13 cellular contexts compared by ENCODE assay signal in the genomic region with DNA sequence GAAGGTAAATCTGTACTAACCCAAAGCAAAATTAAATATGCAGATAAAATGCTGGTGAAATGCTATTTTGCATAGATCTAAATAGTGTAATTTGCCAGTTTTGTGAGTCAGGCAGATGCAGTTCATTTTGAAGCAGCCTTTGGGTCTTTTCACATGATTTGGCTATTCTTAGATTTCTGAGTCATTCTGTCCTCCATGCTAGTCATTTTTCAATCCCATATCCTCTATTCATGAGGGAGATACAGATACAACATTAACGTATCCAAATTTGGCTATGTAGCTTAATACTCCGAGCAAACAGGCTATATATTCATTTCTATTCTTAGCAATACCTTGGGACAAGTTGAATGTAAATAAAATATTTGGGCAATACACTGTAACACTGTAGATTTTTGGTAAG.
DNase-seq lines count a peak whose midpoint lies in the region; ATAC-seq, FAIRE-seq and TF ChIP-seq lines count a peak whose summit lies in the region.
"Had no signal": no experiment of that assay in that cellular context is flagged by ENCODE, and none has a peak within 500 bp of the region (broad histone marks: within the 10 kb centered on the region; RNA-seq: fewer than 3 reads in every experiment).

No MANE protein-coding gene starts in this region.

- no peak overlapping the region for H3K9ac ChIP-seq in stomach smooth muscle (ENCODE audit: low read length in 2 of 2)

- no peaks in the 10 kb centered on the region for H3K36me3 ChIP-seq in stomach smooth muscle (ENCODE audit: control insufficient read depth in 2 of 2, insufficient read depth in 2 of 2, low read length in 2 of 2)
- H3K36me3 ChIP-seq in OCI-LY7 (ENCODE audit: insufficient read depth, low read length), result no peaks in the 10 kb centered on the region

- H3K27me3 Mint-ChIP-seq in activated CD4-positive, alpha-beta T cell treated with anti-CD3 and anti-CD28 coated beads for 36 hours, result no peaks in the 10 kb centered on the region

- DNase-seq in GM12891 (ENCODE audit: insufficient read length, low spot score) (no peak), SK-MEL-5 (ENCODE audit: low read depth, low spot score) (peak; percentile 24), fibroblast of gingiva (ENCODE audit: low read depth) (peak; percentile 47), SK-N-DZ (ENCODE audit: low spot score) (no peak), OCI-LY7 (ENCODE audit: low spot score) (no peak)
- DNase-seq in activated CD4-positive, alpha-beta T cell treated with anti-CD3 and anti-CD28 coated beads for 36 hours, result no peak
- DNase-seq: activated T-cell treated with anti-CD3 and anti-CD28 coated beads, Interleukin-2, amount 50 U/mL, for 4 hours; HFFc6; left cardiac atrium; NCI-H2171; RPMI8226 had no signal

- no peak for TF ChIP-seq POLR2A in GM12891 (IDR thresholded peaks at IDR 0.05; ENCODE audit: low read depth, low read length)

- no peaks in the 10 kb centered on the region for H3K36me3 Mint-ChIP-seq in activated CD4-positive, alpha-beta T cell treated with anti-CD3 and anti-CD28 coated beads for 36 hours (ENCODE audit: low read depth)

- FAIRE-seq in GM12891 (lab: Jason Lieb, UNC), result no peak

- peak overlapping the region; percentile 31 for H3K27ac ChIP-seq in stomach smooth muscle (ENCODE audit: low read length)
- no peak overlapping the region for H3K27ac ChIP-seq in OCI-LY7 (ENCODE audit: low read depth, low read length, poor library complexity, severe bottlenecking)

- H3K27ac Mint-ChIP-seq in activated CD4-positive, alpha-beta T cell treated with anti-CD3 and anti-CD28 coated beads for 36 hours, result no peak overlapping the region
- H3K27ac Mint-ChIP-seq: HFFc6 had no signal

- intact Hi-C loops in activated CD4-positive, alpha-beta T cell treated with anti-CD3 and anti-CD28 coated beads for 36 hours (cut with DNase I, micrococcal nuclease), result no loop called here
- intact Hi-C loops in OCI-LY7 (cut with micrococcal nuclease; ENCODE audit: unreplicated experiment), result no loop called here

- no peaks in the 10 kb centered on the region for H3K79me2 ChIP-seq in OCI-LY7 (ENCODE audit: insufficient read depth, low read depth, low read length)

- H3K4me3 Mint-ChIP-seq in activated CD4-positive, alpha-beta T cell treated with anti-CD3 and anti-CD28 coated beads for 36 hours, result no peak overlapping the region
- H3K4me3 Mint-ChIP-seq: activated T-cell treated with anti-CD3 and anti-CD28 coated beads, Interleukin-2, amount 50 U/mL, for 4 hours; HFFc6 had no signal

- POLR2A ChIA-PET in activated CD4-positive, alpha-beta T cell treated with anti-CD3 and anti-CD28 coated beads for 36 hours (lab: Charles Lee), result no interaction called here
- POLR2A ChIA-PET in OCI-LY7 (lab: Charles Lee), result no interaction called here

- ATAC-seq in activated CD4-positive, alpha-beta T cell treated with anti-CD3 and anti-CD28 coated beads for 36 hours, result no peak
- ATAC-seq in HG02798 (IDR thresholded peaks at IDR 0.05; ENCODE audit: poor library complexity, unreplicated experiment), result no peak
- ATAC-seq: activated T-cell treated with anti-CD3 and anti-CD28 coated beads, Interleukin-2, amount 50 U/mL, for 4 hours had no signal

- H3K9me3 Mint-ChIP-seq in activated CD4-positive, alpha-beta T cell treated with anti-CD3 and anti-CD28 coated beads for 36 hours (ENCODE audit: low read depth), result peaks cover 3% of the 10 kb centered on the region
- H3K9me3 Mint-ChIP-seq: activated T-cell treated with anti-CD3 and anti-CD28 coated beads, Interleukin-2, amount 50 U/mL, for 4 hours had no signal

- H3K4me1 ChIP-seq in stomach smooth muscle (ENCODE audit: control insufficient read depth, insufficient read depth, low read length) (peaks cover 8% of the 10 kb centered on the region), OCI-LY7 (ENCODE audit: insufficient read depth, low read length, poor library complexity, severe bottlenecking) (no peaks in the 10 kb centered on the region)

- TF ChIP-seq CTCF in OCI-LY7 (conservative IDR thresholded peaks at IDR 0.05; ENCODE audit: low read length), result no peak

- H3K9me3 ChIP-seq in stomach smooth muscle (ENCODE audit: control insufficient read depth in 2 of 2, low read length in 2 of 2), result no peaks in the 10 kb centered on the region
- no peaks in the 10 kb centered on the region for H3K9me3 ChIP-seq in OCI-LY7 (ENCODE audit: low read length)

- BruUV-seq in OCI-LY7 (replicated peaks; lab: Mats Ljungman, UMichigan), result no TSS peak

- no peaks in the 10 kb centered on the region for H3K9me2 ChIP-seq in OCI-LY7 (ENCODE audit: insufficient read depth, low read length)

- H3K4me3 ChIP-seq in stomach smooth muscle (ENCODE audit: low read length in 2 of 2) (no peak overlapping the region), OCI-LY7 (ENCODE audit: low read depth, low read length, poor library complexity, severe bottlenecking) (no peak overlapping the region)

- H3K4me1 Mint-ChIP-seq in activated CD4-positive, alpha-beta T cell treated with anti-CD3 and anti-CD28 coated beads for 36 hours, result no peaks in the 10 kb centered on the region

- CTCF ChIA-PET in activated CD4-positive, alpha-beta T cell treated with anti-CD3 and anti-CD28 coated beads for 36 hours (lab: Charles Lee), result no interaction called here
- CTCF ChIA-PET in OCI-LY7 (lab: Charles Lee; ENCODE audit: unreplicated experiment), result no interaction called here

- H4K20me1 ChIP-seq in OCI-LY7 (ENCODE audit: insufficient read depth, low read length), result no peaks in the 10 kb centered on the region

- in situ Hi-C loops in SK-MEL-5 (cut with HindIII; ENCODE audit: low pct_unique_long_range_greater_than_20kb, low sequenced_read_pairs), result no loop called here

- H3K4me2 ChIP-seq in OCI-LY7 (ENCODE audit: low read length), result no peak overlapping the region

- H2AFZ ChIP-seq in OCI-LY7 (ENCODE audit: low read length), result no peak overlapping the region

- H3K27me3 ChIP-seq in stomach smooth muscle (ENCODE audit: control insufficient read depth in 1 of 2, insufficient read depth in 2 of 2, low read length in 2 of 2), result no peaks in the 10 kb centered on the region

TF ChIP-seq in GM12891, 5 proteins besides CTCF, POLR2A, EP300 and RAD21:
- no peak for TF ChIP-seq PAX5 (IDR thresholded peaks at IDR 0.05; ENCODE audit: insufficient read depth, low read length, severe bottlenecking)
- TF ChIP-seq POU2F2 (IDR thresholded peaks at IDR 0.05; ENCODE audit: low read depth, low read length), result no peak
- no peak for TF ChIP-seq POLR2AphosphoS5 (IDR thresholded peaks at IDR 0.05; ENCODE audit: low read depth, low read length)
- peak; percentile 88 for TF ChIP-seq SPI1 (IDR thresholded peaks at IDR 0.05; ENCODE audit: low read depth, low read length)

Comparison
In these comparisons a context has a peak if more than half of its experiments do, and no peak if none do; other contexts are left out.
1. DNase-seq: peak in SK-MEL-5 (single experiment) and fibroblast of gingiva (single experiment); none in GM12891 (single experiment), activated CD4-positive, alpha-beta T cell treated with anti-CD3 and anti-CD28 coated beads for 36 hours (single experiment), SK-N-DZ (single experiment) and OCI-LY7 (single experiment).